18 cellular contexts compared by ENCODE assay signal in genomic region chr6:20699402-20699801, GRCh38.
DNase-seq lines count a peak whose midpoint lies in the region; ATAC-seq and TF ChIP-seq lines count a peak whose summit lies in the region.
"Had no signal": no experiment of that assay in that cellular context is flagged by ENCODE, and none has a peak within 500 bp of the region (broad histone marks: within the 10 kb centered on the region; RNA-seq: fewer than 3 reads in every experiment).

No MANE protein-coding gene starts in this region.

- peaks cover 53% of the 10 kb centered on the region for H3K4me1 Mint-ChIP-seq in activated T-cell treated with anti-CD3 and anti-CD28 coated beads, Interleukin-2, amount 50 U/mL, for 72 hours (ENCODE audit: low read depth)

- no peak overlapping the region for H3K4me3 ChIP-seq in body of pancreas
- H3K4me3 ChIP-seq: HAP-1, testis had no signal

- H3K36me3 Mint-ChIP-seq in activated T-cell treated with anti-CD3 and anti-CD28 coated beads, Interleukin-2, amount 50 U/mL, for 72 hours (ENCODE audit: insufficient read depth in 2 of 2), result no peaks in the 10 kb centered on the region
- H3K36me3 Mint-ChIP-seq: CD4-positive, CD25-positive, alpha-beta regulatory T cell had no signal

- peaks cover 25% of the 10 kb centered on the region for H3K4me1 ChIP-seq in body of pancreas
- H3K4me1 ChIP-seq: testis had no signal

- DNase-seq in NCI-H1092 treated with DMSO at 0.1 percent for 48 hours (lab: John Stamatoyannopoulos, UW) (peak; percentile 41), NCI-H2196 treated with DMSO at 0.1 percent for 48 hours (lab: John Stamatoyannopoulos, UW; ENCODE audit: unreplicated experiment) (peak; percentile 34), body of pancreas (peak; percentile 33 to 69 (median 58)), renal cortical epithelial cell (ENCODE audit: low read depth) (peak; percentile 58), hypothalamus (lab: John Stamatoyannopoulos, UW) (no peak)
- no peak for DNase-seq in activated T-cell treated with anti-CD3 and anti-CD28 coated beads, Interleukin-2, amount 50 U/mL, for 72 hours
- DNase-seq: activated CD4-positive, alpha-beta T cell treated with anti-CD3 and anti-CD28 coated beads for 48 hours; amniotic stem cell; CD4-positive, CD25-positive, alpha-beta regulatory T cell; midbrain; occipital lobe; testis had no signal

- H3K4me3 Mint-ChIP-seq in activated T-cell treated with anti-CD3 and anti-CD28 coated beads, Interleukin-2, amount 50 U/mL, for 72 hours, result no peak overlapping the region
- H3K4me3 Mint-ChIP-seq: CD4-positive, CD25-positive, alpha-beta regulatory T cell; dendritic cell treated with granulocyte-macrophage colony-stimulating factor and Interleukin-4, amounts not matched to agents 40 ng/mL and 50 ng/mL, for 4 days; T-helper 1 cell treated with Interleukin-12 subunit alpha and Interleukin-12 subunit beta and Interleukin-4 antibody, amounts not matched to agents 30 μg/mL and 1 μg/mL, for 36 hours had no signal

- H3K27me3 ChIP-seq in body of pancreas, result no peaks in the 10 kb centered on the region
- H3K27me3 ChIP-seq: testis had no signal

- no peaks in the 10 kb centered on the region for H3K36me3 ChIP-seq in body of pancreas (replicated peaks in 1 of 2; ENCODE audit: insufficient read depth in 1 of 2, low read depth in 2 of 2)
- H3K36me3 ChIP-seq: HAP-1 had no signal

- TF ChIP-seq POLR2A in body of pancreas (IDR thresholded peaks at IDR 0.05), result no peak

- H3K9me3 ChIP-seq in body of pancreas, result no peaks in the 10 kb centered on the region
- H3K9me3 ChIP-seq: HAP-1, testis had no signal

- no peaks in the 10 kb centered on the region for H3K9me3 Mint-ChIP-seq in activated T-cell treated with anti-CD3 and anti-CD28 coated beads, Interleukin-2, amount 50 U/mL, for 72 hours
- H3K9me3 Mint-ChIP-seq: dendritic cell treated with granulocyte-macrophage colony-stimulating factor and Interleukin-4, amounts not matched to agents 40 ng/mL and 50 ng/mL, for 4 days; T-helper 1 cell treated with Interleukin-12 subunit alpha and Interleukin-12 subunit beta and Interleukin-4 antibody, amounts not matched to agents 30 μg/mL and 1 μg/mL, for 36 hours had no signal

- 23 to 24% methylated on average over 4 of the region's 4 CpGs for WGBS in body of pancreas, 2 donors

- H3K27me3 Mint-ChIP-seq in activated T-cell treated with anti-CD3 and anti-CD28 coated beads, Interleukin-2, amount 50 U/mL, for 72 hours (ENCODE audit: low read depth), result no peaks in the 10 kb centered on the region
- H3K27me3 Mint-ChIP-seq: CD4-positive, CD25-positive, alpha-beta regulatory T cell; dendritic cell treated with granulocyte-macrophage colony-stimulating factor and Interleukin-4, amounts not matched to agents 40 ng/mL and 50 ng/mL, for 4 days had no signal

- intact Hi-C loops in body of pancreas (cut with DNase I), result no loop called here

- TF ChIP-seq CTCF in body of pancreas (IDR thresholded peaks at IDR 0.05), result no peak

- H3K27ac ChIP-seq in body of pancreas, result peak overlapping the region in 1 of 4 donors; percentile 8
- H3K27ac ChIP-seq: testis had no signal

- peak; percentile 91 for ATAC-seq in body of pancreas
- no peak for ATAC-seq in GM21786 (IDR thresholded peaks at IDR 0.05; ENCODE audit: unreplicated experiment)
- no peak for ATAC-seq in activated T-cell treated with anti-CD3 and anti-CD28 coated beads, Interleukin-2, amount 50 U/mL, for 72 hours (replicated peaks in 1 of 2)
- ATAC-seq in activated CD4-positive, CD25-positive, alpha-beta regulatory T cell treated with anti-CD3 and anti-CD28 coated beads, Interleukin-2, amount 50 U/mL, for 24 hours, result no peak
- ATAC-seq: Panc1 had no signal

- H3K27ac Mint-ChIP-seq in activated T-cell treated with anti-CD3 and anti-CD28 coated beads, Interleukin-2, amount 50 U/mL, for 72 hours, result no peak overlapping the region
- H3K27ac Mint-ChIP-seq: dendritic cell treated with granulocyte-macrophage colony-stimulating factor and Interleukin-4, amounts not matched to agents 40 ng/mL and 50 ng/mL, for 4 days; T-helper 1 cell treated with Interleukin-12 subunit alpha and Interleukin-12 subunit beta and Interleukin-4 antibody, amounts not matched to agents 30 μg/mL and 1 μg/mL, for 36 hours had no signal

Comparison
In these comparisons a context has a peak if more than half of its experiments do, and no peak if none do; other contexts are left out.
1. DNase-seq: peak in NCI-H1092 treated with DMSO at 0.1 percent for 48 hours (single experiment), NCI-H2196 treated with DMSO at 0.1 percent for 48 hours (single experiment), body of pancreas (4 of 4) and renal cortical epithelial cell (single experiment); none in hypothalamus (0 of 51) and activated T-cell treated with anti-CD3 and anti-CD28 coated beads, Interleukin-2, amount 50 U/mL, for 72 hours (0 of 2).